Comparison of ENCODE assay signal across 29 cellular contexts in the genomic region with DNA sequence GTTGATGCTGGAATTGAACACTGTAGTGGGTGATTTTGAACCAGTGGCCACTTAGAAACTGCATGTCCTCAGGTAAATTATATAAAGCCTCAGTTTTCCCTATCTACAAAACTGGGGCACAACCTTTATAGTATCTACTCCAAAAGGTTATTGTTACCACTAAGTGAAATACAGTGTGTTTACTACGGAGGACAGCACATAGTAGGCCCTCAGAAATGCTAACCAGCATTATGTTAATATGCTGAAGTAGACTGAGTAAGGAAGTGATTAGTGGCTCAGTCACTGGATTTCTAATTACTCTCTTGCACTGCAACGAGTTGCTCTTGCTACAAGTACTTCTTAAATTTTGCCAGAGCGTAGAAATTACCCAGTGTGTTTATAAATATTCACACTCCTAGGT.
"Had no signal": no experiment of that assay in that cellular context is flagged by ENCODE, and none has a peak within 500 bp of the region (broad histone marks: within the 10 kb centered on the region; RNA-seq: fewer than 3 reads in every experiment).

No MANE protein-coding gene starts in this region.

- H3K9me3 ChIP-seq: colonic mucosa, gastroesophageal sphincter, heart left ventricle, left lung, ovary, psoas muscle, suprapubic skin, transverse colon, vagina had no signal

- H2AFZ ChIP-seq: hepatocyte had no signal

- H3K4me2 ChIP-seq: hepatocyte, smooth muscle cell had no signal

- H3K27ac Mint-ChIP-seq: dendritic cell treated with granulocyte-macrophage colony-stimulating factor and Interleukin-4, amounts not matched to agents 40 ng/mL and 50 ng/mL, for 4 days; nephron progenitor cell had no signal

- H3K36me3 ChIP-seq: colonic mucosa, left lung, ovary, suprapubic skin, transverse colon, vagina had no signal

- H3K4me3 Mint-ChIP-seq: dendritic cell treated with granulocyte-macrophage colony-stimulating factor and Interleukin-4, amounts not matched to agents 40 ng/mL and 50 ng/mL, for 4 days; endodermal cell; naive thymus-derived CD8-positive, alpha-beta T cell; nephron progenitor cell; stimulated activated naive CD8-positive, alpha-beta T cell treated with anti-CD3 and anti-CD28 coated beads, Interleukin-15, amount 100 ng/mL, for 72 hours had no signal

- H3K9me3 Mint-ChIP-seq: dendritic cell treated with granulocyte-macrophage colony-stimulating factor and Interleukin-4, amounts not matched to agents 40 ng/mL and 50 ng/mL, for 4 days; endodermal cell; naive thymus-derived CD8-positive, alpha-beta T cell; nephron progenitor cell; stimulated activated naive CD8-positive, alpha-beta T cell treated with anti-CD3 and anti-CD28 coated beads, Interleukin-15, amount 100 ng/mL, for 72 hours had no signal

- H3K4me3 ChIP-seq: colonic mucosa, gastroesophageal sphincter, heart left ventricle, hepatocyte, left lung, ovary, psoas muscle, smooth muscle cell, suprapubic skin, transverse colon, vagina had no signal

- H3K4me1 Mint-ChIP-seq: nephron progenitor cell had no signal

- DNase-seq: colonic mucosa; effector CD8-positive, alpha-beta T cell; endodermal cell; heart left ventricle; left cardiac atrium; left lung; naive thymus-derived CD8-positive, alpha-beta T cell; nephron progenitor cell; occipital lobe; ovary; posterior cingulate gyrus; psoas muscle; retina; stimulated activated CD4-positive, alpha-beta T cell treated with anti-CD3 and anti-CD28 coated beads, Interleukin-12 subunit alpha, Interleukin-12 subunit beta, amount 100 ng/mL, for 4 hours; stimulated activated CD4-positive, alpha-beta T cell treated with anti-CD3 and anti-CD28 coated beads, Interleukin-1b, Interleukin-23, amount 100 ng/mL, for 48 hours; stimulated activated CD4-positive, alpha-beta T cell treated with anti-CD3 and anti-CD28 coated beads, Interleukin-4, amount 100 ng/mL, for 1 hour; stimulated activated CD8-positive, alpha-beta memory T cell treated with anti-CD3 and anti-CD28 coated beads, Interleukin-4, amount 100 ng/mL, for 48 hours; stimulated activated naive CD4-positive, alpha-beta T cell; stimulated activated naive CD8-positive, alpha-beta T cell treated with anti-CD3 and anti-CD28 coated beads, Interleukin-15, amount 100 ng/mL, for 72 hours; transverse colon had no signal

- H3K27me3 Mint-ChIP-seq: dendritic cell treated with granulocyte-macrophage colony-stimulating factor and Interleukin-4, amounts not matched to agents 40 ng/mL and 50 ng/mL, for 4 days; naive thymus-derived CD8-positive, alpha-beta T cell; stimulated activated naive CD8-positive, alpha-beta T cell treated with anti-CD3 and anti-CD28 coated beads, Interleukin-15, amount 100 ng/mL, for 72 hours had no signal

- H3K27ac ChIP-seq: colonic mucosa, epithelial cell of prostate, gastroesophageal sphincter, heart left ventricle, hepatocyte, left lung, ovary, psoas muscle, suprapubic skin, transverse colon, vagina had no signal

- H3K4me1 ChIP-seq: colonic mucosa, left lung, vagina had no signal

- H3K27me3 ChIP-seq: colonic mucosa, gastroesophageal sphincter, heart left ventricle, hepatocyte, left lung, ovary, suprapubic skin, transverse colon, vagina had no signal

- ATAC-seq: esophagus mucosa; gastroesophageal sphincter; heart left ventricle; left cardiac atrium; left lung; naive thymus-derived CD8-positive, alpha-beta T cell; psoas muscle; sciatic nerve; stimulated activated naive CD8-positive, alpha-beta T cell treated with anti-CD3 and anti-CD28 coated beads, Interleukin-15, amount 100 ng/mL, for 72 hours had no signal
